15 cellular contexts compared by ENCODE assay signal in genomic region chr2:144570566-144570965, GRCh38.
"Had no signal": no experiment of that assay in that cellular context is flagged by ENCODE, and none has a peak within 500 bp of the region (broad histone marks: within the 10 kb centered on the region; RNA-seq: fewer than 3 reads in every experiment).

No MANE protein-coding gene starts in this region.

- DNase-seq: activated CD4-positive, alpha-beta T cell treated with anti-CD3 and anti-CD28 coated beads, Interleukin-2, amount 10 ng/mL, durations not matched to agents 24 days and 14 days; activated naive CD4-positive, alpha-beta T cell; foreskin fibroblast; hippocampal formation; left ventricle myocardium superior; stimulated activated CD4-positive, alpha-beta T cell treated with anti-CD3 and anti-CD28 coated beads, Interleukin-2, amount 100 ng/mL, for 48 hours; stimulated activated naive B cell treated with anti-CD40 and anti-IgM and Interleukin-4, amounts not matched to agents 10 μg/mL and 1 μg/mL and 100 μg/mL, for 72 hours; T-helper 17 cell; transverse colon had no signal

- H3K4me1 Mint-ChIP-seq: activated CD4-positive, alpha-beta T cell treated with anti-CD3 and anti-CD28 coated beads, Interleukin-2, amount 10 ng/mL, durations not matched to agents 24 days and 14 days had no signal

- H3K4me3 ChIP-seq: cardiac muscle cell, right atrium auricular region, transverse colon, vagina had no signal

- H3K27ac ChIP-seq: cardiac muscle cell, right atrium auricular region, transverse colon, vagina had no signal

- H3K27ac Mint-ChIP-seq: activated CD4-positive, alpha-beta T cell treated with anti-CD3 and anti-CD28 coated beads, Interleukin-2, amount 10 ng/mL, durations not matched to agents 24 days and 14 days; activated T-helper 1 cell treated with anti-CD3 and anti-CD28 coated beads, Interleukin-12 subunit alpha, Interleukin-12 subunit beta, Interleukin-2, Interleukin-4 antibody, amounts not matched to agents 30 ng/mL and 10 ng/mL and 1 ng/mL, durations not matched to agents 14 hours and 24 hours and 36 hours; progenitor cell of endocrine pancreas; stimulated activated naive B cell treated with anti-CD40 and anti-IgM and Interleukin-4, amounts not matched to agents 10 μg/mL and 1 μg/mL and 100 μg/mL, for 72 hours; T-helper 17 cell; WTC11 had no signal

- H3K36me3 Mint-ChIP-seq: stimulated activated naive B cell treated with anti-CD40 and anti-IgM and Interleukin-4, amounts not matched to agents 10 μg/mL and 1 μg/mL and 100 μg/mL, for 72 hours; WTC11 had no signal

- H3K36me3 ChIP-seq: cardiac muscle cell, right atrium auricular region, transverse colon, vagina had no signal

- H3K27me3 Mint-ChIP-seq: progenitor cell of endocrine pancreas had no signal

- ATAC-seq: left ventricle myocardium superior, T-helper 17 cell, WTC11 had no signal

- H3K9me3 Mint-ChIP-seq: activated CD4-positive, alpha-beta T cell treated with anti-CD3 and anti-CD28 coated beads, Interleukin-2, amount 10 ng/mL, durations not matched to agents 24 days and 14 days; activated T-helper 1 cell treated with anti-CD3 and anti-CD28 coated beads, Interleukin-12 subunit alpha, Interleukin-12 subunit beta, Interleukin-2, Interleukin-4 antibody, amounts not matched to agents 30 ng/mL and 10 ng/mL and 1 ng/mL, durations not matched to agents 14 hours and 24 hours and 36 hours; WTC11 had no signal

- H3K4me3 Mint-ChIP-seq: activated CD4-positive, alpha-beta T cell treated with anti-CD3 and anti-CD28 coated beads, Interleukin-2, amount 10 ng/mL, durations not matched to agents 24 days and 14 days; activated T-helper 1 cell treated with anti-CD3 and anti-CD28 coated beads, Interleukin-12 subunit alpha, Interleukin-12 subunit beta, Interleukin-2, Interleukin-4 antibody, amounts not matched to agents 30 ng/mL and 10 ng/mL and 1 ng/mL, durations not matched to agents 14 hours and 24 hours and 36 hours; stimulated activated naive B cell treated with anti-CD40 and anti-IgM and Interleukin-4, amounts not matched to agents 10 μg/mL and 1 μg/mL and 100 μg/mL, for 72 hours; T-helper 17 cell; WTC11 had no signal

- H3K4me1 ChIP-seq: right atrium auricular region, transverse colon, vagina had no signal

- H3K9me3 ChIP-seq: right atrium auricular region, transverse colon, vagina had no signal

- H3K27me3 ChIP-seq: cardiac muscle cell, right atrium auricular region, transverse colon, vagina had no signal
